ENCODE assay signal across 22 cellular contexts in genomic region chr1:17422461-17422860, GRCh38. TPM values are rescaled to one million over a fixed set of nuclear protein-coding genes. Genes with fewer than 3 reads are reported as not detected.
"Had no signal": no experiment of that assay in that cellular context is flagged by ENCODE, and none has a peak within 500 bp of the region (broad histone marks: within the 10 kb centered on the region; RNA-seq: fewer than 3 reads in every experiment).

No MANE protein-coding gene starts in this region.

- DNase-seq: activated CD4-positive, alpha-beta T cell treated with anti-CD3 and anti-CD28 coated beads, Interleukin-2, amount 50 U/mL, for 1 hour; activated effector memory CD4-positive, alpha-beta T cell treated with anti-CD3 and anti-CD28 coated beads, Interleukin-2, amount 50 U/mL, for 16 hours; activated T-cell treated with anti-CD3 and anti-CD28 coated beads for 4 hours; islet precursor cell; midbrain; stimulated activated CD4-positive, alpha-beta T cell treated with anti-CD3 and anti-CD28 coated beads, Interleukin-15, amount 100 ng/mL, for 24 hours; stimulated activated CD4-positive, alpha-beta T cell treated with anti-CD3 and anti-CD28 coated beads, Interleukin-4, amount 100 ng/mL, for 1 hour; stimulated activated naive CD8-positive, alpha-beta T cell treated with anti-CD3 and anti-CD28 coated beads, Interleukin-15, Interleukin-2, amounts not matched to agents 100 U/mL and 50 U/mL, for 24 hours; T-helper 9 cell; upper lobe of left lung had no signal

- FAIRE-seq: endometrium had no signal

- H3K27me3 ChIP-seq: neutrophil, right atrium auricular region, upper lobe of left lung had no signal

- H3K27ac ChIP-seq: neutrophil, upper lobe of left lung had no signal

- H3K4me3 ChIP-seq: lung, right atrium auricular region, upper lobe of left lung had no signal

- H3K9me3 Mint-ChIP-seq: activated naive CD4-positive, alpha-beta T cell treated with anti-CD3 and anti-CD28 coated beads, Interleukin-2, amount 50 U/mL, for 72 hours had no signal

- H3K9me3 ChIP-seq: neutrophil, right atrium auricular region, upper lobe of left lung had no signal

- ATAC-seq: activated CD4-positive, CD25-positive, alpha-beta regulatory T cell treated with anti-CD3 and anti-CD28 coated beads, Interleukin-2, amount 50 U/mL, for 24 hours; activated naive CD4-positive, alpha-beta T cell treated with anti-CD3 and anti-CD28 coated beads, Interleukin-2, amount 50 U/mL, for 72 hours; stimulated activated naive CD8-positive, alpha-beta T cell treated with anti-CD3 and anti-CD28 coated beads, Interleukin-15, Interleukin-2, amounts not matched to agents 100 U/mL and 50 U/mL, for 24 hours had no signal

RNA-seq across cellular contexts. Expression of gene PADI6, which starts 50.5 kb away (rescaled TPM):
- total RNA-seq: activated naive CD4-positive, alpha-beta T cell treated with anti-CD3 and anti-CD28 coated beads, Interleukin-2, amount 50 U/mL, for 72 hours; cerebellum; dermis microvascular lymphatic vessel endothelial cell; lung; myocyte; right atrium auricular region; skeletal muscle tissue; temporal lobe; upper lobe of left lung had no signal
- polyA plus RNA-seq: esophagus, lung had no signal
